In genomic region chr17:29760771-29761682, GRCh38 we compare ENCODE assay signal across 8 cellular contexts.
DNase-seq lines count a peak whose midpoint lies in the region; ATAC-seq, FAIRE-seq and TF ChIP-seq lines count a peak whose summit lies in the region.

No MANE protein-coding gene starts in this region.

- peak overlapping the region; percentile 75 to 80 for H3K4me3 ChIP-seq in neuronal stem cell (ENCODE audit: low read length in 2 of 2)

- H3K9me3 ChIP-seq in neuronal stem cell (replicated peaks in 1 of 2; ENCODE audit: control insufficient read depth in 2 of 2, insufficient read depth in 1 of 2, low read depth in 1 of 2, low read length in 2 of 2): no peaks in the 10 kb centered on the region

- peak overlapping the region; percentile 93 to 97 (median 95) for H3K27ac Mint-ChIP-seq in CD14-positive monocyte

- H2BK12ac ChIP-seq in neuronal stem cell (ENCODE audit: low read length): peak overlapping the region; percentile 31

- H2BK120ac ChIP-seq in neuronal stem cell (ENCODE audit: low read depth, low read length): no peak overlapping the region

- H2BK5ac ChIP-seq in neuronal stem cell (ENCODE audit: low read length): peak overlapping the region; percentile 42

- no peak for FAIRE-seq in frontal cortex (lab: Jason Lieb, UNC)

- intact Hi-C loops in CD14-positive monocyte (cut with micrococcal nuclease): loop anchor here (5.0 kb wide), 2 partner anchors 39 to 79 kb away; no protein-coding TSS in a partner anchor

- no peak overlapping the region for H2AK5ac ChIP-seq in neuronal stem cell (ENCODE audit: low read depth, low read length)

- H3K14ac ChIP-seq in neuronal stem cell (ENCODE audit: low read length): peak overlapping the region; percentile 84

- H3K9me3 Mint-ChIP-seq in CD14-positive monocyte: no peaks in the 10 kb centered on the region

- no peak overlapping the region for H4K91ac ChIP-seq in neuronal stem cell (ENCODE audit: low read depth, low read length, poor library complexity)

- no peak overlapping the region for H4K8ac ChIP-seq in neuronal stem cell (ENCODE audit: low read depth, low read length)

- H3K4me1 Mint-ChIP-seq in CD14-positive monocyte: peaks cover 28% of the 10 kb centered on the region

- peak overlapping the region; percentile 44 for H3K27ac ChIP-seq in neuronal stem cell (replicated peaks; ENCODE audit: low read length)

- peak overlapping the region; percentile 56 for H3K9ac ChIP-seq in neuronal stem cell (ENCODE audit: low read depth, low read length, poor library complexity)

- H3K4me2 ChIP-seq in neuronal stem cell (ENCODE audit: insufficient read depth, low read length, poor library complexity, severe bottlenecking): peak overlapping the region; percentile 66

- peak; percentile 88 for DNase-seq in CD14-positive monocyte (ENCODE audit: low spot score)
- DNase-seq in HT-29 (ENCODE audit: low spot score): peak; percentile 82
- peak; percentile 82 for DNase-seq in SIG-M5 treated with dmso at 0.1 percent for 504 hours (lab: John Stamatoyannopoulos, UW; ENCODE audit: unreplicated experiment)
- DNase-seq in activated naive CD4-positive, alpha-beta T cell (lab: John Stamatoyannopoulos, UW): peak; percentile 51 to 87 (median 68)
- DNase-seq in frontal cortex (ENCODE audit: low spot score in 2 of 2): peak; percentile 83 to 88
- peak; percentile 64 for DNase-seq in neuronal stem cell (ENCODE audit: low spot score)
- DNase-seq in stromal cell of bone marrow (ENCODE audit: low read depth): peak; percentile 80

- H3K27me3 Mint-ChIP-seq in CD14-positive monocyte (ENCODE audit: low read depth in 3 of 3): peaks cover 0 to 1% (median 0%) of the 10 kb centered on the region in 3 donors

- TF ChIP-seq CTCF in CD14-positive monocyte (IDR thresholded peaks at IDR 0.05): no peak

- peak; percentile 77 for ATAC-seq in GM19467 (IDR thresholded peaks at IDR 0.05; ENCODE audit: unreplicated experiment)

- no peaks in the 10 kb centered on the region for H3K36me3 ChIP-seq in neuronal stem cell (replicated peaks in 1 of 2; ENCODE audit: control insufficient read depth in 2 of 2, insufficient read depth in 2 of 2, low read length in 2 of 2)

- WGBS in neuronal stem cell (ENCODE audit: extremely low coverage in 2 of 2, insufficient read length in 2 of 2, insufficient replicate concordance in 1 of 2), 2 donors: no CpG with 5 or more reads among the region's 85 CpGs

- H3K4me3 Mint-ChIP-seq in CD14-positive monocyte: peak overlapping the region; percentile 99

- no peaks in the 10 kb centered on the region for H3K79me1 ChIP-seq in neuronal stem cell (ENCODE audit: low read depth, low read length)

- H2AFZ ChIP-seq in neuronal stem cell (ENCODE audit: low read length): peak overlapping the region; percentile 96

- H3K27me3 ChIP-seq in neuronal stem cell (ENCODE audit: control insufficient read depth in 3 of 3, insufficient read depth in 3 of 3, low read depth in 1 of 3, low read length in 3 of 3): no peaks in the 10 kb centered on the region

- H3K4me1 ChIP-seq in neuronal stem cell (ENCODE audit: control insufficient read depth in 2 of 2, insufficient read depth in 1 of 2, low read depth in 1 of 2, low read length in 2 of 2): peaks cover 2 to 5% of the 10 kb centered on the region in 2 donors

- peak overlapping the region; percentile 86 for H3K23ac ChIP-seq in neuronal stem cell (ENCODE audit: low read depth, low read length, poor library complexity)

- peaks cover 8 to 20% of the 10 kb centered on the region in 2 donors for H3K36me3 Mint-ChIP-seq in CD14-positive monocyte

- H3K18ac ChIP-seq in neuronal stem cell (ENCODE audit: low read length): peak overlapping the region; percentile 95

- H2BK15ac ChIP-seq in neuronal stem cell (ENCODE audit: low read length): peak overlapping the region; percentile 73

- no peak overlapping the region for H3K4ac ChIP-seq in neuronal stem cell (ENCODE audit: low read length)

Comparison
In these comparisons a context has a peak if more than half of its experiments do, and no peak if none do; other contexts are left out.
1. Peak in every context shown above with its lines: DNase-seq, ATAC-seq, H3K4me3 ChIP-seq and H3K27ac ChIP-seq.